Comparison of ENCODE assay signal across 22 cellular contexts in the genomic region with DNA sequence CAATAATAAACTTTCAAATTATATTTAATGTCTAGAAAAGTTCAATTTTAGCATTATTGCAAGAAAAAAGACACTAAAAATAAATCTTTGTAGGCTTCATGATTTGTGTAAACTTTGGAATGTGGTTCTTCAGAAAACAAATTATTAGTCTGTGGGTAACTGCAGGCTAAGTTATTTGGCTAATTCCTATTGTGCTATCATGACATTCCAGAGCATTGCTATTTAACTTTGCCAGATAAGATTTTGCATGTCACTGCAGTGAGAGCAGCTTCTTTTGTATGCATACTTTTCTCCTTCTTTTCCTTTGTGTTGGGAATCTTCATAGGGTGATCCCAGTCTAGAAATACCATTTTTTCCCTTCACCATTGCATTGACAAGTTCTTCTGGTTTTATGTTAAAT.
"Had no signal": no experiment of that assay in that cellular context is flagged by ENCODE, and none has a peak within 500 bp of the region (broad histone marks: within the 10 kb centered on the region; RNA-seq: fewer than 3 reads in every experiment).

No MANE protein-coding gene starts in this region.

- DNase-seq: activated CD4-positive, alpha-beta T cell treated with anti-CD3 and anti-CD28 coated beads for 4 hours; activated CD4-positive, alpha-beta T cell treated with anti-CD3 and anti-CD28 coated beads, Interleukin-2, amount 50 U/mL, for 48 hours; activated CD4-positive, CD25-positive, alpha-beta regulatory T cell; activated CD8-positive, alpha-beta memory T cell treated with anti-CD3 and anti-CD28 coated beads, Interleukin-2, amount 50 U/mL, for 48 hours; activated naive CD4-positive, alpha-beta T cell; activated T-cell treated with anti-CD3 and anti-CD28 coated beads, Interleukin-2, amount 50 U/mL, for 4 hours; adrenal gland; cerebellar nuclear complex; cortex of kidney; foreskin fibroblast; nucleus accumbens; right cardiac atrium; small intestine; stimulated activated CD4-positive, alpha-beta T cell treated with anti-CD3 and anti-CD28 coated beads, Interleukin-2, amount 100 ng/mL, for 24 hours; stimulated activated naive CD8-positive, alpha-beta T cell treated with anti-CD3 and anti-CD28 coated beads, Interleukin-15, amount 100 ng/mL, for 72 hours; T1000; tibial artery had no signal

- H3K79me2 ChIP-seq: parathyroid adenoma had no signal

- FAIRE-seq: bronchial epithelial cell, small intestine had no signal

- H3K9me3 ChIP-seq: vagina had no signal

- H3K4me3 ChIP-seq: adrenal gland, tibial artery, vagina had no signal

- H3K36me3 ChIP-seq: adrenal gland, tibial artery, vagina had no signal

- H3K27ac ChIP-seq: adrenal gland, epithelial cell of prostate, parathyroid adenoma, tibial artery, vagina had no signal

- H3K4me1 ChIP-seq: adrenal gland, parathyroid adenoma, tibial artery, vagina had no signal

- H3K9ac ChIP-seq: parathyroid adenoma had no signal

- ATAC-seq: activated T-cell treated with anti-CD3 and anti-CD28 coated beads, Interleukin-2, amount 50 U/mL, for 4 hours; right cardiac atrium; stimulated activated effector memory CD8-positive, alpha-beta T cell treated with anti-CD3 and anti-CD28 coated beads, Interleukin-12 subunit alpha, Interleukin-12 subunit beta, amount 100 ng/mL, for 72 hours; stimulated activated naive CD8-positive, alpha-beta T cell treated with anti-CD3 and anti-CD28 coated beads, Interleukin-15, amount 100 ng/mL, for 72 hours had no signal

- H2AFZ ChIP-seq: parathyroid adenoma had no signal

- H3K27me3 ChIP-seq: adrenal gland, tibial artery, vagina had no signal
